ENCODE assay signal across 1 cellular context in genomic region chr10:73247509-73248258, GRCh38.
TF ChIP-seq lines count a peak whose summit lies in the region.

No MANE protein-coding gene starts in this region.

TF ChIP-seq in K562, 482 proteins besides CTCF, POLR2A, EP300 and RAD21 (continued from another document and continues in another):
- TF ChIP-seq ZMIZ1 (IDR thresholded peaks at IDR 0.05; ENCODE audit: low read depth in 2 of 2, low read length in 2 of 2) (no peak), ZNF384 (IDR thresholded peaks at IDR 0.05; ENCODE audit: low read depth, low read length) (no peak), ZNF124 (CRISPR knock-in tag; IDR thresholded peaks at IDR 0.05) (no peak), ZBTB8A (IDR thresholded peaks at IDR 0.05; ENCODE audit: partially characterized antibody) (no peak), NFATC3 (IDR thresholded peaks at IDR 0.05) (0 out of 2 replicates have a peak, but pooled peaks have one; percentile 18), DIDO1 (tag; IDR thresholded peaks at IDR 0.05; ENCODE audit: low read depth) (no peak), HDAC6 (IDR thresholded peaks at IDR 0.05; ENCODE audit: low read depth, low read length) (no peak), ZNF436 (CRISPR knock-in tag; IDR thresholded peaks at IDR 0.05) (no peak), TCF3 (CRISPR knock-in tag; IDR thresholded peaks at IDR 0.05) (no peak), GTF2E2 (tag; IDR thresholded peaks at IDR 0.05) (no peak), ZNF316 (IDR thresholded peaks at IDR 0.05) (no peak), PURB (CRISPR knock-in tag; IDR thresholded peaks at IDR 0.05; ENCODE audit: low read depth) (no peak), CSDE1 (IDR thresholded peaks at IDR 0.05) (no peak), SMAD2 (IDR thresholded peaks at IDR 0.05; ENCODE audit: low read depth, low read length) (no peak), POLR2B (IDR thresholded peaks at IDR 0.05; ENCODE audit: low read depth, partially characterized antibody) (no peak), GTF3C2 (IDR thresholded peaks at IDR 0.05; ENCODE audit: borderline replicate concordance, extremely low read depth, insufficient read length) (no peak), PCBP2 (IDR thresholded peaks at IDR 0.05; ENCODE audit: low read depth, low read length, poor library complexity, severe bottlenecking) (no peak), E2F4 (CRISPR knock-in tag; IDR thresholded peaks at IDR 0.05; ENCODE audit: low read depth) (no peak), SIN3A (IDR thresholded peaks at IDR 0.05; ENCODE audit: borderline replicate concordance in 2 of 2, control insufficient read depth in 1 of 2, low read depth in 2 of 2, low read length in 2 of 2) (no peak), ZBTB1 (CRISPR knock-in tag; IDR thresholded peaks at IDR 0.05; ENCODE audit: borderline replicate concordance, low read depth) (no peak), U2AF1 (optimal IDR thresholded peaks at IDR 0.05; ENCODE audit: low read depth, low read length) (no peak), RFX5 (IDR thresholded peaks at IDR 0.05; ENCODE audit: low read depth, low read length) (no peak), BCOR (IDR thresholded peaks at IDR 0.05) (no peak), SMARCA4 (IDR thresholded peaks at IDR 0.05) (0 out of 2 replicates have a peak, but pooled peaks have one; percentile 37), RBBP5 (IDR thresholded peaks at IDR 0.05; ENCODE audit: borderline replicate concordance, insufficient read depth, low read length, poor library complexity, severe bottlenecking) (no peak), NELFE (IDR thresholded peaks at IDR 0.05; ENCODE audit: insufficient read depth, insufficient read length) (no peak), NR4A1 (CRISPR knock-in tag; IDR thresholded peaks at IDR 0.05) (no peak), NR4A1 (tag; IDR thresholded peaks at IDR 0.05) (no peak), MAX (CRISPR knock-in tag; IDR thresholded peaks at IDR 0.05) (no peak), HES1 (IDR thresholded peaks at IDR 0.05; ENCODE audit: low read depth) (no peak), MNT (conservative IDR thresholded peaks at IDR 0.05) (0 out of 4 replicates have a peak, but pooled peaks of 1 of the 2 experiments have one; percentile 13), HEY1 (CRISPR knock-in tag; IDR thresholded peaks at IDR 0.05; ENCODE audit: borderline replicate concordance) (no peak), ZSCAN29 (IDR thresholded peaks at IDR 0.05) (no peak), KAT7 (CRISPR knock-in tag; IDR thresholded peaks at IDR 0.05; ENCODE audit: borderline replicate concordance) (no peak), CEBPG (CRISPR knock-in tag; IDR thresholded peaks at IDR 0.05) (no peak), CEBPG (tag; conservative IDR thresholded peaks at IDR 0.05 in 1 of 2, IDR thresholded peaks at IDR 0.05 in 1 of 2) (no peak), HMGN3 (IDR thresholded peaks at IDR 0.05; ENCODE audit: borderline replicate concordance, extremely low read depth, insufficient read length, low read depth, low read length) (no peak), ESRRB (CRISPR knock-in tag; IDR thresholded peaks at IDR 0.05; ENCODE audit: borderline replicate concordance) (no peak), TEAD4 (IDR thresholded peaks at IDR 0.05; ENCODE audit: low read length) (peak; percentile 6; the same call in 1 of the 2 replicates), TEAD4 (CRISPR knock-in tag; IDR thresholded peaks at IDR 0.05; ENCODE audit: borderline replicate concordance) (no peak), RBM17 (IDR thresholded peaks at IDR 0.05; ENCODE audit: borderline replicate concordance, low read depth, low read length) (no peak), ZNF449 (CRISPR knock-in tag; IDR thresholded peaks at IDR 0.05) (no peak; the same call in 1 of the 2 replicates), MEIS2 (IDR thresholded peaks at IDR 0.05; ENCODE audit: partially characterized antibody) (no peak), PBX2 (CRISPR knock-in tag; IDR thresholded peaks at IDR 0.05; ENCODE audit: low read depth) (no peak), PBX2 (tag; conservative IDR thresholded peaks at IDR 0.05; ENCODE audit: low read depth) (0 out of 2 replicates have a peak, but pooled peaks have one; percentile 7), ARID3B (CRISPR knock-in tag; IDR thresholded peaks at IDR 0.05; ENCODE audit: borderline replicate concordance) (no peak), EZH2 (IDR thresholded peaks at IDR 0.05; ENCODE audit: borderline replicate concordance, low read depth, low read length) (no peak), NBN (IDR thresholded peaks at IDR 0.05; ENCODE audit: low read depth) (no peak; the same call in 1 of the 2 replicates), SMC3 (conservative IDR thresholded peaks at IDR 0.05; ENCODE audit: insufficient read depth, low read depth, low read length) (no peak), ZNF707 (CRISPR knock-in tag; conservative IDR thresholded peaks at IDR 0.05) (no peak)
